In genomic region chr15:37744521-37744920, GRCh38 we compare ENCODE assay signal across 21 cellular contexts.
DNase-seq lines count a peak whose midpoint lies in the region; ATAC-seq, FAIRE-seq and TF ChIP-seq lines count a peak whose summit lies in the region.
"Had no signal": no experiment of that assay in that cellular context is flagged by ENCODE, and none has a peak within 500 bp of the region (broad histone marks: within the 10 kb centered on the region; RNA-seq: fewer than 3 reads in every experiment).

No MANE protein-coding gene starts in this region.

- H3K9me3 ChIP-seq in mammary epithelial cell (replicated peaks; ENCODE audit: insufficient read depth, low read length) (no peaks in the 10 kb centered on the region), breast epithelium (peaks cover 5% of the 10 kb centered on the region in 2 donors), SK-N-MC (ENCODE audit: low read depth, low read length) (peaks cover 19% of the 10 kb centered on the region; the same call in 1 of the 2 replicates), keratinocyte (ENCODE audit: control insufficient read depth, low read depth, low read length) (no peaks in the 10 kb centered on the region)
- H3K9me3 ChIP-seq: Caco-2 had no signal

- no peak for ATAC-seq in GM18861 (IDR thresholded peaks at IDR 0.05; ENCODE audit: unreplicated experiment)
- ATAC-seq: CD8-positive, alpha-beta T cell; GM23338 had no signal

- H3K36me3 ChIP-seq in mammary epithelial cell (ENCODE audit: insufficient read depth, low read length) (no peaks in the 10 kb centered on the region), breast epithelium (no peaks in the 10 kb centered on the region), SK-N-MC (ENCODE audit: insufficient read depth, low read length) (peaks cover 22% of the 10 kb centered on the region), keratinocyte (ENCODE audit: control insufficient read depth in 2 of 2, extremely low read depth in 1 of 2, insufficient read depth in 2 of 2, low read length in 2 of 2) (no peaks in the 10 kb centered on the region)
- H3K36me3 ChIP-seq: BLaER1 had no signal

- 88% methylated on average over 1 of the region's 1 CpG for WGBS in mammary epithelial cell (ENCODE audit: low coverage, missing lambda C conversion rate)

- no peaks in the 10 kb centered on the region for H3K9me1 ChIP-seq in keratinocyte (ENCODE audit: control insufficient read depth, extremely low read depth, insufficient read depth, low read length)

- no peak for TF ChIP-seq POLR2A in breast epithelium (IDR thresholded peaks at IDR 0.05)

- no peak overlapping the region for H3K4me3 ChIP-seq in mammary epithelial cell (replicated peaks in 1 of 3; ENCODE audit: insufficient read depth in 1 of 3, low read depth in 2 of 3, low read length in 3 of 3)
- H3K4me3 ChIP-seq in breast epithelium = no peak overlapping the region
- H3K4me3 ChIP-seq in SK-N-MC = no peak overlapping the region
- no peak overlapping the region for H3K4me3 ChIP-seq in keratinocyte (ENCODE audit: control insufficient read depth in 2 of 3, extremely low read depth in 1 of 3, insufficient read depth in 2 of 3, low read depth in 1 of 3, low read length in 3 of 3)
- H3K4me3 ChIP-seq: BLaER1, GM23338 had no signal

- H3K9ac ChIP-seq in mammary epithelial cell (ENCODE audit: insufficient read depth, low read length) (no peak overlapping the region), SK-N-MC (ENCODE audit: insufficient read length) (no peak overlapping the region), keratinocyte (ENCODE audit: control insufficient read depth, extremely low read depth, insufficient read depth, low read length) (no peak overlapping the region)
- H3K9ac ChIP-seq: BLaER1 had no signal

- H3K4me1 ChIP-seq in mammary epithelial cell (ENCODE audit: insufficient read depth, low read length) (peaks cover 8% of the 10 kb centered on the region), breast epithelium (no peaks in the 10 kb centered on the region), keratinocyte (ENCODE audit: control insufficient read depth, extremely low read depth, insufficient read depth, low read length) (peaks cover 10% of the 10 kb centered on the region)
- H3K4me1 ChIP-seq: BLaER1, Caco-2 had no signal

- TF ChIP-seq CTCF in mammary epithelial cell (conservative IDR thresholded peaks at IDR 0.05 in 1 of 2, IDR thresholded peaks at IDR 0.05 in 1 of 2; ENCODE audit: extremely low read depth in 1 of 2, insufficient read depth in 1 of 2, low read depth in 1 of 2, low read length in 2 of 2) (no peak), breast epithelium (IDR thresholded peaks at IDR 0.05) (no peak), keratinocyte (optimal IDR thresholded peaks at IDR 0.05 in 1 of 3, IDR thresholded peaks at IDR 0.05 in 1 of 3, conservative IDR thresholded peaks at IDR 0.05 in 1 of 3; ENCODE audit: extremely low read depth in 1 of 3, insufficient read depth in 2 of 3, low read length in 3 of 3) (no peak)

- no peaks in the 10 kb centered on the region for H3K79me2 ChIP-seq in mammary epithelial cell (ENCODE audit: insufficient read depth, low read length)
- H3K79me2 ChIP-seq in keratinocyte (ENCODE audit: control insufficient read depth, insufficient read depth, low read length) = no peaks in the 10 kb centered on the region

- intact Hi-C loops in mammary epithelial cell (cut with micrococcal nuclease) (no loop called here), breast epithelium (cut with DNase I; ENCODE audit: low total_unique reads) (no loop called here)

- no peak for FAIRE-seq in keratinocyte (lab: Jason Lieb, UNC)
- FAIRE-seq: A204.1, G401.6, GM12892, GM19239, H54 had no signal

- peak overlapping the region; percentile 41 for H2AFZ ChIP-seq in mammary epithelial cell (ENCODE audit: low read depth, low read length)
- peak overlapping the region; percentile 41 for H2AFZ ChIP-seq in keratinocyte (ENCODE audit: control insufficient read depth, low read length)
- H2AFZ ChIP-seq: GM23338 had no signal

- dilution Hi-C loops in mammary epithelial cell (cut with HindIII; ENCODE audit: low sequenced_read_pairs) (no loop called here), keratinocyte (cut with MboI; ENCODE audit: extremely low pct_ligation_motif_present, low sequenced_read_pairs) (no loop called here)

- no peaks in the 10 kb centered on the region for H4K20me1 ChIP-seq in mammary epithelial cell (ENCODE audit: insufficient read depth, low read length)
- H4K20me1 ChIP-seq in keratinocyte (ENCODE audit: control insufficient read depth, extremely low read depth, insufficient read depth, low read length) = no peaks in the 10 kb centered on the region
- H4K20me1 ChIP-seq: BLaER1 had no signal

- CTCF ChIA-PET in mammary epithelial cell (lab: Charles Lee; ENCODE audit: low non-redundant PET) = no interaction called here

- DNase-seq in mammary epithelial cell (no peak), breast epithelium (ENCODE audit: low spot score in 2 of 2) (no peak), SK-N-MC (ENCODE audit: low read depth, low spot score) (no peak), keratinocyte (ENCODE audit: low read depth, low spot score) (no peak)
- DNase-seq in activated CD4-positive, CD25-positive, alpha-beta regulatory T cell (lab: John Stamatoyannopoulos, UW) = no peak
- DNase-seq: Caco-2; CD4-positive, CD25-positive, alpha-beta regulatory T cell; CD8-positive, alpha-beta T cell; DMS153; DND-41; HCEC 1CT had no signal

- in situ Hi-C loops in mammary epithelial cell (cut with MboI; ENCODE audit: low sequenced_read_pairs in 2 of 2) = no loop called here

- H3K27ac ChIP-seq in mammary epithelial cell (ENCODE audit: insufficient read depth, low read depth, low read length) (no peak overlapping the region), breast epithelium (no peak overlapping the region), SK-N-MC (peak overlapping the region; percentile 74), keratinocyte (ENCODE audit: control insufficient read depth, insufficient read depth, low read length) (no peak overlapping the region)
- H3K27ac ChIP-seq: 22Rv1, BLaER1, C4-2B had no signal

- no TSS peak for BruUV-seq in mammary epithelial cell (replicated peaks; lab: Mats Ljungman, UMichigan)

- H3K4me2 ChIP-seq in mammary epithelial cell (ENCODE audit: insufficient read depth, low read depth, low read length) = no peak overlapping the region
- H3K4me2 ChIP-seq in keratinocyte (ENCODE audit: control insufficient read depth, extremely low read depth, insufficient read depth, low read depth, low read length) = no peak overlapping the region
- H3K4me2 ChIP-seq: BLaER1, GM23338 had no signal

- H3K27me3 ChIP-seq in mammary epithelial cell (ENCODE audit: insufficient read depth, low read length) (no peaks in the 10 kb centered on the region), breast epithelium (no peaks in the 10 kb centered on the region), keratinocyte (ENCODE audit: control insufficient read depth, extremely low read depth, insufficient read depth, low read length) (no peaks in the 10 kb centered on the region)
- H3K27me3 ChIP-seq: BLaER1 had no signal
